ENCODE assay signal across 8 cellular contexts in genomic region chr2:110101280-110101844, GRCh38. TPM values are rescaled to one million over a fixed set of nuclear protein-coding genes. Genes with fewer than 3 reads are reported as not detected.
DNase-seq lines count a peak whose midpoint lies in the region; ATAC-seq and TF ChIP-seq lines count a peak whose summit lies in the region.

No MANE protein-coding gene starts in this region.

- H3K27me3 ChIP-seq in ascending aorta: no peaks in the 10 kb centered on the region
- no peaks in the 10 kb centered on the region for H3K27me3 ChIP-seq in right cardiac atrium (ENCODE audit: control insufficient read depth, insufficient read depth)

- H3K27ac ChIP-seq in ascending aorta (peak overlapping the region; percentile 98 to 99), right cardiac atrium (ENCODE audit: low read length) (peak overlapping the region; percentile 92)

- peak; percentile 34 for DNase-seq in activated CD4-positive, alpha-beta T cell treated with anti-CD3 and anti-CD28 coated beads for 48 hours
- DNase-seq in activated CD4-positive, alpha-beta T cell treated with anti-CD3 and anti-CD28 coated beads, Interleukin-2, amount 50 U/mL, for 4 hours: no peak
- peak; percentile 97 for DNase-seq in NCI-H2196 (lab: John Stamatoyannopoulos, UW; ENCODE audit: unreplicated experiment)
- DNase-seq in ascending aorta (ENCODE audit: low spot score in 2 of 2): peak; percentile 97 to 99
- peak; percentile 99 to 100 (median 99) for DNase-seq in right cardiac atrium
- peak; percentile 100 for DNase-seq in skeletal muscle cell (ENCODE audit: low read depth)

- ATAC-seq in right cardiac atrium (peak; percentile 96 to 97), HG02588 (IDR thresholded peaks at IDR 0.05; ENCODE audit: unreplicated experiment) (no peak), GM18517 (IDR thresholded peaks at IDR 0.05; ENCODE audit: unreplicated experiment) (no peak)

- no peaks in the 10 kb centered on the region for H3K9me3 ChIP-seq in ascending aorta
- H3K9me3 ChIP-seq in right cardiac atrium (ENCODE audit: control insufficient read depth, low read length): no peaks in the 10 kb centered on the region

- H3K4me1 ChIP-seq in ascending aorta (peaks cover 16 to 41% of the 10 kb centered on the region in 2 donors), right cardiac atrium (ENCODE audit: control insufficient read depth, insufficient read depth, low read length) (peaks cover 13% of the 10 kb centered on the region)

- WGBS in right cardiac atrium: 3% methylated on average over 11 of the region's 11 CpGs

- intact Hi-C loops in ascending aorta (cut with DNase I) (no loop called here), right cardiac atrium (cut with DNase I) (loop anchor here in 1 of 4 donors (10.0 kb wide), 1 partner anchor 53 kb away; no protein-coding TSS in a partner anchor)

- H3K4me3 ChIP-seq in ascending aorta: peak overlapping the region; percentile 7 to 48
- H3K4me3 ChIP-seq in right cardiac atrium (ENCODE audit: low read length): no peak overlapping the region
- no peak overlapping the region for H3K4me3 ChIP-seq in skeletal muscle cell (ENCODE audit: low read depth, low read length)

- H3K36me3 ChIP-seq in ascending aorta: no peaks in the 10 kb centered on the region

- TF ChIP-seq CTCF in ascending aorta (IDR thresholded peaks at IDR 0.05): no peak

RNA-seq across cellular contexts. Expression of gene MALL, which starts 14.3 kb away (rescaled TPM):
- 38.5 TPM for total RNA-seq in ascending aorta
- total RNA-seq in right cardiac atrium: 10 to 100 TPM in 1 of 4 donors, 1 to 10 TPM in 3; 7.7 to 26.1 (median 8.1) TPM
- 7.4 TPM for polyA plus RNA-seq in right cardiac atrium

Comparison
In these comparisons a context has a peak if more than half of its experiments do, and no peak if none do; other contexts are left out.
1. DNase-seq: peak in activated CD4-positive, alpha-beta T cell treated with anti-CD3 and anti-CD28 coated beads for 48 hours (single experiment), NCI-H2196 (single experiment), ascending aorta (2 of 2), right cardiac atrium (3 of 3) and skeletal muscle cell (single experiment); none in activated CD4-positive, alpha-beta T cell treated with anti-CD3 and anti-CD28 coated beads, Interleukin-2, amount 50 U/mL, for 4 hours (0 of 2).
2. H3K4me3 ChIP-seq: peak in ascending aorta (2 of 2); none in right cardiac atrium (single experiment) and skeletal muscle cell (single experiment).
3. ATAC-seq: peak in right cardiac atrium (2 of 2); none in HG02588 (single experiment) and GM18517 (single experiment).